2 cellular contexts compared by ENCODE assay signal in genomic region chr16:3610698-3611144, GRCh38.
TF ChIP-seq lines count a peak whose summit lies in the region.

No MANE protein-coding gene starts in this region.

TF ChIP-seq in K562, 482 proteins besides CTCF, POLR2A, EP300 and RAD21 (continues in another document):
- 0 out of 2 replicates have a peak, but pooled peaks have one; percentile 9 for TF ChIP-seq MGA (IDR thresholded peaks at IDR 0.05)
- TF ChIP-seq SIN3A (IDR thresholded peaks at IDR 0.05; ENCODE audit: borderline replicate concordance in 2 of 2, control insufficient read depth in 1 of 2, low read depth in 2 of 2, low read length in 2 of 2): peak in 1 of 2 experiments; percentile 10; a peak in 1 of 4 replicates
- no peak for TF ChIP-seq CC2D1A (IDR thresholded peaks at IDR 0.05)
- TF ChIP-seq MYC (IDR thresholded peaks at IDR 0.05; ENCODE audit: low read depth, low read length): 0 out of 2 replicates have a peak, but pooled peaks have one; percentile 16
- no peak for TF ChIP-seq MYC (CRISPR knock-in tag; IDR thresholded peaks at IDR 0.05; ENCODE audit: borderline replicate concordance, low read depth)
- no peak for TF ChIP-seq ZNF830 (CRISPR knock-in tag; IDR thresholded peaks at IDR 0.05)

TF ChIP-seq in liver, 16 proteins besides CTCF, POLR2A, EP300 and RAD21:
- no peak for TF ChIP-seq ZBTB33 (IDR thresholded peaks at IDR 0.05)
- no peak for TF ChIP-seq ATF3 (IDR thresholded peaks at IDR 0.05)
- TF ChIP-seq HNF4G (IDR thresholded peaks at IDR 0.05): no peak
- TF ChIP-seq MAX (IDR thresholded peaks at IDR 0.05): no peak
- no peak for TF ChIP-seq SP1 (IDR thresholded peaks at IDR 0.05)
- TF ChIP-seq RXRA (IDR thresholded peaks at IDR 0.05): no peak
- TF ChIP-seq FOXA2 (IDR thresholded peaks at IDR 0.05): no peak
- no peak for TF ChIP-seq TAF1 (conservative IDR thresholded peaks at IDR 0.05)
- no peak for TF ChIP-seq JUND (IDR thresholded peaks at IDR 0.05)
- TF ChIP-seq FOXA1 (IDR thresholded peaks at IDR 0.05): no peak
- no peak for TF ChIP-seq NR2F2 (IDR thresholded peaks at IDR 0.05)
- no peak for TF ChIP-seq REST (IDR thresholded peaks at IDR 0.05)
- TF ChIP-seq HNF4A (conservative IDR thresholded peaks at IDR 0.05): no peak
- TF ChIP-seq EGR1 (IDR thresholded peaks at IDR 0.05; ENCODE audit: low read depth in 2 of 2): no peak
